19 cellular contexts compared by ENCODE assay signal in genomic region chr4:23232987-23233386, GRCh38.
"Had no signal": no experiment of that assay in that cellular context is flagged by ENCODE, and none has a peak within 500 bp of the region (broad histone marks: within the 10 kb centered on the region; RNA-seq: fewer than 3 reads in every experiment).

No MANE protein-coding gene starts in this region.

- H3K4me1 ChIP-seq: lower lobe of right lung, tibial nerve had no signal

- H3K4me3 ChIP-seq: hepatocyte, lower lobe of right lung, right atrium auricular region, tibial nerve had no signal

- H3K4me3 Mint-ChIP-seq: activated naive CD8-positive, alpha-beta T cell; activated T-cell treated with anti-CD3 and anti-CD28 coated beads, Interleukin-2, amount 50 U/mL, for 72 hours; effector memory CD8-positive, alpha-beta T cell; neural crest cell had no signal

- H3K9me3 ChIP-seq: lower lobe of right lung, right atrium auricular region, tibial nerve had no signal

- H3K27ac Mint-ChIP-seq: activated naive CD8-positive, alpha-beta T cell; activated T-cell treated with anti-CD3 and anti-CD28 coated beads, Interleukin-2, amount 50 U/mL, for 72 hours; effector memory CD8-positive, alpha-beta T cell; progenitor cell of endocrine pancreas had no signal

- H3K27ac ChIP-seq: epithelial cell of prostate, hepatocyte, lower lobe of right lung, right atrium auricular region, tibial nerve, WERI-Rb-1 had no signal

- H3K36me3 ChIP-seq: lower lobe of right lung, right atrium auricular region, tibial nerve, WERI-Rb-1 had no signal

- H3K9me3 Mint-ChIP-seq: activated T-cell treated with anti-CD3 and anti-CD28 coated beads, Interleukin-2, amount 50 U/mL, for 72 hours; neural crest cell had no signal

- H3K27me3 Mint-ChIP-seq: activated naive CD8-positive, alpha-beta T cell; effector memory CD8-positive, alpha-beta T cell; progenitor cell of endocrine pancreas had no signal

- H3K27me3 ChIP-seq: hepatocyte, right atrium auricular region, tibial nerve had no signal

- DNase-seq: activated CD4-positive, alpha-beta T cell treated with anti-CD3 and anti-CD28 coated beads, Interleukin-2, amount 50 U/mL, for 4 hours; activated effector memory CD4-positive, alpha-beta T cell treated with anti-CD3 and anti-CD28 coated beads, Interleukin-2, amount 50 U/mL, for 16 hours; activated T-cell treated with anti-CD3 and anti-CD28 coated beads, Interleukin-2, amount 50 U/mL, for 72 hours; effector memory CD8-positive, alpha-beta T cell; lower lobe of right lung; stimulated activated CD4-positive, alpha-beta T cell treated with anti-CD3 and anti-CD28 coated beads, Interleukin-12 subunit alpha, Interleukin-12 subunit beta, amount 100 ng/mL, for 4 hours; stimulated activated CD4-positive, alpha-beta T cell treated with anti-CD3 and anti-CD28 coated beads, Interleukin-1b, Interleukin-23, amount 100 ng/mL, for 48 hours; stimulated activated CD8-positive, alpha-beta memory T cell treated with anti-CD3 and anti-CD28 coated beads, Interleukin-4, amount 100 ng/mL, for 48 hours; stimulated activated naive CD4-positive, alpha-beta T cell; SW 1271; T-helper 2 cell; WERI-Rb-1 had no signal

- ATAC-seq: activated T-cell treated with anti-CD3 and anti-CD28 coated beads, Interleukin-2, amount 50 U/mL, for 72 hours; effector memory CD8-positive, alpha-beta T cell; lower lobe of right lung had no signal

- H3K36me3 Mint-ChIP-seq: activated naive CD8-positive, alpha-beta T cell had no signal
